1 cellular context compared by ENCODE assay signal in the genomic region with DNA sequence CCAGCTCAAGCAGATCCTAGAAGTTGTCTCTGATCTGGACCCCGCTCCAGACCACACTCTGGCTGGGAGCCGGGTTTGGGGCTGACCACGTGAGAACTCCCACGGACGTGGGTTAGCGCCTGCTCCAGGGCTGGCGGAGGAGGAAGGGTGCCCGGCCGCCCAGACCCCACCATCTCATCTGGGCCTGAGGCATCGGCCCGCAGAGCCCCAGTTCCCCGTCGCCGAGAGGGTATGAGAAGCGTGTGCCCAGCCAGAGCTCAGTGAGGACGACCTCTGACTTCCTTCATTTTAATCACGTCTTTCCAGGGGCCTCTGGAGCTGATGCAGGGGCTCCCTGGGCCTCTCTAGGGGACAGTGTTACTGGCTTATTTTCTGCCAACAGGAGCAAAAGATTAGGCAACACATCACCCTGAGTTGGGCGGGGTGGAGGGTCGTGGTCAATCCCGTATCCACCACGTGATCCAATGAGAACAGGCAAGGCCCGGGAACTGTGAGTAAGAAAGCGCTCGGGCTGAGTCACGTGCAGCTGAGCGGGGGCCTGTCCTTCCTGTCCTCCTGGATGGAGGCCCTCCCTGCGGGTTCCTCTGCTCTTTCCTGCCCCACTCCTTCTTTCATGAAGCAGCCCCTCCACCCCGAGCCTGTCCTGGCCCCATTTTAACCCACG.
TF ChIP-seq lines count a peak whose summit lies in the region.

No MANE protein-coding gene starts in this region.

TF ChIP-seq in SK-N-SH treated with all-trans-retinoic acid at 6 μM for 48 hours, 23 proteins besides CTCF, POLR2A, EP300 and RAD21 (continued from another document):
- TF ChIP-seq, protein P1, sequence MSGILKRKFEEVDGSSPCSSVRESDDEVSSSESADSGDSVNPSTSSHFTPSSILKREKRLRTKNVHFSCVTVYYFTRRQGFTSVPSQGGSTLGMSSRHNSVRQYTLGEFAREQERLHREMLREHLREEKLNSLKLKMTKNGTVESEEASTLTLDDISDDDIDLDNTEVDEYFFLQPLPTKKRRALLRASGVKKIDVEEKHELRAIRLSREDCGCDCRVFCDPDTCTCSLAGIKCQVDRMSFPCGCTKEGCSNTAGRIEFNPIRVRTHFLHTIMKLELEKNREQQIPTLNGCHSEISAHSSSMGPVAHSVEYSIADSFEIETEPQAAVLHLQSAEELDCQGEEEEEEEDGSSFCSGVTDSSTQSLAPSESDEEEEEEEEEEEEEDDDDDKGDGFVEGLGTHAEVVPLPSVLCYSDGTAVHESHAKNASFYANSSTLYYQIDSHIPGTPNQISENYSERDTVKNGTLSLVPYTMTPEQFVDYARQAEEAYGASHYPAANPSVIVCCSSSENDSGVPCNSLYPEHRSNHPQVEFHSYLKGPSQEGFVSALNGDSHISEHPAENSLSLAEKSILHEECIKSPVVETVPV (CRISPR knock-in tag; IDR thresholded peaks at IDR 0.05) = no peak
- TF ChIP-seq RARB (CRISPR knock-in tag; IDR thresholded peaks at IDR 0.05) (no peak), BACH2 (CRISPR knock-in tag; IDR thresholded peaks at IDR 0.05; ENCODE audit: borderline replicate concordance) (no peak), ZFP3 (CRISPR knock-in tag; IDR thresholded peaks at IDR 0.05) (no peak), ZFP30 (CRISPR knock-in tag; IDR thresholded peaks at IDR 0.05) (no peak), PPARA (CRISPR knock-in tag; IDR thresholded peaks at IDR 0.05; ENCODE audit: borderline replicate concordance) (no peak), ZC3H10 (CRISPR knock-in tag; IDR thresholded peaks at IDR 0.05) (no peak), ARNTL (CRISPR knock-in tag; IDR thresholded peaks at IDR 0.05; ENCODE audit: borderline replicate concordance, low read depth) (no peak), TOX (CRISPR knock-in tag; IDR thresholded peaks at IDR 0.05; ENCODE audit: borderline replicate concordance) (no peak), SNAI2 (CRISPR knock-in tag; IDR thresholded peaks at IDR 0.05) (no peak)
- TF ChIP-seq, protein P2, sequence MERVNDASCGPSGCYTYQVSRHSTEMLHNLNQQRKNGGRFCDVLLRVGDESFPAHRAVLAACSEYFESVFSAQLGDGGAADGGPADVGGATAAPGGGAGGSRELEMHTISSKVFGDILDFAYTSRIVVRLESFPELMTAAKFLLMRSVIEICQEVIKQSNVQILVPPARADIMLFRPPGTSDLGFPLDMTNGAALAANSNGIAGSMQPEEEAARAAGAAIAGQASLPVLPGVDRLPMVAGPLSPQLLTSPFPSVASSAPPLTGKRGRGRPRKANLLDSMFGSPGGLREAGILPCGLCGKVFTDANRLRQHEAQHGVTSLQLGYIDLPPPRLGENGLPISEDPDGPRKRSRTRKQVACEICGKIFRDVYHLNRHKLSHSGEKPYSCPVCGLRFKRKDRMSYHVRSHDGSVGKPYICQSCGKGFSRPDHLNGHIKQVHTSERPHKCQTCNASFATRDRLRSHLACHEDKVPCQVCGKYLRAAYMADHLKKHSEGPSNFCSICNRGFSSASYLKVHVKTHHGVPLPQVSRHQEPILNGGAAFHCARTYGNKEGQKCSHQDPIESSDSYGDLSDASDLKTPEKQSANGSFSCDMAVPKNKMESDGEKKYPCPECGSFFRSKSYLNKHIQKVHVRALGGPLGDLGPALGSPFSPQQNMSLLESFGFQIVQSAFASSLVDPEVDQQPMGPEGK (CRISPR knock-in tag; IDR thresholded peaks at IDR 0.05; ENCODE audit: borderline replicate concordance) = no peak
